Comparison of ENCODE assay signal across 1 cellular context in the genomic region with DNA sequence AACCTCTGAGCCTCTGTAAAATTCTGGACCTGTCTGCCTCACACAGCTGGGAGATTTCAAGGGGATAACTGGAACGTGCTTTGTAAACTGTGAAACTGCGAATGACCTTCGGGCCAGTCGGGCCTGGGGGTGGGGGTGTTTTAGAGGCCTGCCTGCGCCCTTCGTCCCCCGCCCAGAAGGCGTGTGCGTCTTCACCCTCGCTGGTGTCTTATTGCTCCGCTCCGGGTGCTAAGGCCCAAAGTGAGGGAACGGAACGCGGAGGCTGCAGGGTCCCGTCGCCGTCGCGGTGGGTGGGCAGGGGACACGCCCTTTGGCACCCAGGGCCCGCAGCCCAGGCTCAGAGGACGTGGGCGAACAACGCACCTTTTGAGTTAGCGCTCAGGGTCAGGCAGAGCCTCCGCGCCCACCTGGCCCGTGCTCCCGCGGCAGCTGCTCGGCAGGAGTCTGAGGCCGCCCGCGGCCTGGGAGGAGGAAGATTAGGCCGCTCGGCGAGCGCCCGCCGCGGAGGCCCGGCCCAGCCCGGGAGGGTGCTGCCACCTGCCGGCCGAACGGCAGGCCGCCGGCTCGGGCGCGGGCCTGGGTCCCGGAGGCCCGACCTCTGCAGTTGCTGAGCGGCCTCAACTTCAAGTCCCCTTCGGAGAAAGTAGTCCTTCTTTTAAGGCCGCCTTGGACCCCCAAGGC.
TF ChIP-seq lines count a peak whose summit lies in the region.

No MANE protein-coding gene starts in this region.

TF ChIP-seq in HepG2, 621 proteins besides CTCF, POLR2A, EP300 and RAD21 (continued from another document and continues in another):
- TF ChIP-seq, protein P1, sequence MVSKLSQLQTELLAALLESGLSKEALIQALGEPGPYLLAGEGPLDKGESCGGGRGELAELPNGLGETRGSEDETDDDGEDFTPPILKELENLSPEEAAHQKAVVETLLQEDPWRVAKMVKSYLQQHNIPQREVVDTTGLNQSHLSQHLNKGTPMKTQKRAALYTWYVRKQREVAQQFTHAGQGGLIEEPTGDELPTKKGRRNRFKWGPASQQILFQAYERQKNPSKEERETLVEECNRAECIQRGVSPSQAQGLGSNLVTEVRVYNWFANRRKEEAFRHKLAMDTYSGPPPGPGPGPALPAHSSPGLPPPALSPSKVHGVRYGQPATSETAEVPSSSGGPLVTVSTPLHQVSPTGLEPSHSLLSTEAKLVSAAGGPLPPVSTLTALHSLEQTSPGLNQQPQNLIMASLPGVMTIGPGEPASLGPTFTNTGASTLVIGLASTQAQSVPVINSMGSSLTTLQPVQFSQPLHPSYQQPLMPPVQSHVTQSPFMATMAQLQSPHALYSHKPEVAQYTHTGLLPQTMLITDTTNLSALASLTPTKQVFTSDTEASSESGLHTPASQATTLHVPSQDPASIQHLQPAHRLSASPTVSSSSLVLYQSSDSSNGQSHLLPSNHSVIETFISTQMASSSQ (IDR thresholded peaks at IDR 0.05; ENCODE audit: low read depth): no peak
- TF ChIP-seq, protein P1 (CRISPR knock-in tag; IDR thresholded peaks at IDR 0.05; ENCODE audit: borderline replicate concordance): peak; percentile 65
- peak; percentile 28; the same call in 1 of the 2 replicates for TF ChIP-seq KLF15 (CRISPR knock-in tag; IDR thresholded peaks at IDR 0.05; ENCODE audit: borderline replicate concordance)
- TF ChIP-seq ZNF570 (CRISPR knock-in tag; IDR thresholded peaks at IDR 0.05; ENCODE audit: borderline replicate concordance): no peak
- peak; percentile 48; the same call in 1 of the 2 replicates for TF ChIP-seq RXRB (CRISPR knock-in tag; IDR thresholded peaks at IDR 0.05; ENCODE audit: borderline replicate concordance)
- peak; percentile 93 for TF ChIP-seq GZF1 (CRISPR knock-in tag; IDR thresholded peaks at IDR 0.05)
- TF ChIP-seq MED8 (CRISPR knock-in tag; IDR thresholded peaks at IDR 0.05; ENCODE audit: insufficient replicate concordance): no peak
- TF ChIP-seq ZNF224 (CRISPR knock-in tag; IDR thresholded peaks at IDR 0.05): 0 out of 2 replicates have a peak, but pooled peaks have one; percentile 52
- TF ChIP-seq ZNF713 (CRISPR knock-in tag; IDR thresholded peaks at IDR 0.05): peak; percentile 45; the same call in 1 of the 2 replicates
- peak; percentile 79; the same call in 1 of the 2 replicates for TF ChIP-seq ZBTB7B (CRISPR knock-in tag; IDR thresholded peaks at IDR 0.05)
- TF ChIP-seq RBFOX2 (IDR thresholded peaks at IDR 0.05; ENCODE audit: low read depth, low read length): peak; percentile 84
- TF ChIP-seq, protein P2, sequence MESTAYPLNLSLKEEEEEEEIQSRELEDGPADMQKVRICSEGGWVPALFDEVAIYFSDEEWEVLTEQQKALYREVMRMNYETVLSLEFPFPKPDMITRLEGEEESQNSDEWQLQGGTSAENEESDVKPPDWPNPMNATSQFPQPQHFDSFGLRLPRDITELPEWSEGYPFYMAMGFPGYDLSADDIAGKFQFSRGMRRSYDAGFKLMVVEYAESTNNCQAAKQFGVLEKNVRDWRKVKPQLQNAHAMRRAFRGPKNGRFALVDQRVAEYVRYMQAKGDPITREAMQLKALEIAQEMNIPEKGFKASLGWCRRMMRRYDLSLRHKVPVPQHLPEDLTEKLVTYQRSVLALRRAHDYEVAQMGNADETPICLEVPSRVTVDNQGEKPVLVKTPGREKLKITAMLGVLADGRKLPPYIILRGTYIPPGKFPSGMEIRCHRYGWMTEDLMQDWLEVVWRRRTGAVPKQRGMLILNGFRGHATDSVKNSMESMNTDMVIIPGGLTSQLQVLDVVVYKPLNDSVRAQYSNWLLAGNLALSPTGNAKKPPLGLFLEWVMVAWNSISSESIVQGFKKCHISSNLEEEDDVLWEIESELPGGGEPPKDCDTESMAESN (CRISPR knock-in tag; conservative IDR thresholded peaks at IDR 0.05): peak; percentile 84
- TF ChIP-seq, protein P3, sequence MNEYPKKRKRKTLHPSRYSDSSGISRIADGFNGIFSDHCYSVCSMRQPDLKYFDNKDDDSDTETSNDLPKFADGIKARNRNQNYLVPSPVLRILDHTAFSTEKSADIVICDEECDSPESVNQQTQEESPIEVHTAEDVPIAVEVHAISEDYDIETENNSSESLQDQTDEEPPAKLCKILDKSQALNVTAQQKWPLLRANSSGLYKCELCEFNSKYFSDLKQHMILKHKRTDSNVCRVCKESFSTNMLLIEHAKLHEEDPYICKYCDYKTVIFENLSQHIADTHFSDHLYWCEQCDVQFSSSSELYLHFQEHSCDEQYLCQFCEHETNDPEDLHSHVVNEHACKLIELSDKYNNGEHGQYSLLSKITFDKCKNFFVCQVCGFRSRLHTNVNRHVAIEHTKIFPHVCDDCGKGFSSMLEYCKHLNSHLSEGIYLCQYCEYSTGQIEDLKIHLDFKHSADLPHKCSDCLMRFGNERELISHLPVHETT (CRISPR knock-in tag; conservative IDR thresholded peaks at IDR 0.05): 0 out of 2 replicates have a peak, but pooled peaks have one; percentile 46
- 0 out of 2 replicates have a peak, but pooled peaks have one; percentile 32 for TF ChIP-seq WIZ (CRISPR knock-in tag; IDR thresholded peaks at IDR 0.05)
- peak; percentile 38 for TF ChIP-seq CBX1 (IDR thresholded peaks at IDR 0.05; ENCODE audit: low read depth)
- TF ChIP-seq TARDBP (CRISPR knock-in tag; IDR thresholded peaks at IDR 0.05): peak; percentile 85
- 0 out of 2 replicates have a peak, but pooled peaks have one; percentile 58 for TF ChIP-seq SMAD1 (CRISPR knock-in tag; IDR thresholded peaks at IDR 0.05; ENCODE audit: borderline replicate concordance, low read depth)
- TF ChIP-seq ZNF788 (CRISPR knock-in tag; IDR thresholded peaks at IDR 0.05; ENCODE audit: borderline replicate concordance): peak; percentile 80; the same call in 1 of the 2 replicates
- peak; percentile 85 for TF ChIP-seq ZNF777 (CRISPR knock-in tag; IDR thresholded peaks at IDR 0.05)
- peak; percentile 82; the same call in 1 of the 2 replicates for TF ChIP-seq ZNF552 (CRISPR knock-in tag; IDR thresholded peaks at IDR 0.05; ENCODE audit: borderline replicate concordance)
- TF ChIP-seq HOXD1 (CRISPR knock-in tag; IDR thresholded peaks at IDR 0.05): peak; percentile 29
- peak; percentile 94 for TF ChIP-seq ZNF251 (CRISPR knock-in tag; IDR thresholded peaks at IDR 0.05)
- TF ChIP-seq U2AF2 (IDR thresholded peaks at IDR 0.05; ENCODE audit: low read depth, low read length): 0 out of 2 replicates have a peak, but pooled peaks have one; percentile 31
- TF ChIP-seq, protein P4, sequence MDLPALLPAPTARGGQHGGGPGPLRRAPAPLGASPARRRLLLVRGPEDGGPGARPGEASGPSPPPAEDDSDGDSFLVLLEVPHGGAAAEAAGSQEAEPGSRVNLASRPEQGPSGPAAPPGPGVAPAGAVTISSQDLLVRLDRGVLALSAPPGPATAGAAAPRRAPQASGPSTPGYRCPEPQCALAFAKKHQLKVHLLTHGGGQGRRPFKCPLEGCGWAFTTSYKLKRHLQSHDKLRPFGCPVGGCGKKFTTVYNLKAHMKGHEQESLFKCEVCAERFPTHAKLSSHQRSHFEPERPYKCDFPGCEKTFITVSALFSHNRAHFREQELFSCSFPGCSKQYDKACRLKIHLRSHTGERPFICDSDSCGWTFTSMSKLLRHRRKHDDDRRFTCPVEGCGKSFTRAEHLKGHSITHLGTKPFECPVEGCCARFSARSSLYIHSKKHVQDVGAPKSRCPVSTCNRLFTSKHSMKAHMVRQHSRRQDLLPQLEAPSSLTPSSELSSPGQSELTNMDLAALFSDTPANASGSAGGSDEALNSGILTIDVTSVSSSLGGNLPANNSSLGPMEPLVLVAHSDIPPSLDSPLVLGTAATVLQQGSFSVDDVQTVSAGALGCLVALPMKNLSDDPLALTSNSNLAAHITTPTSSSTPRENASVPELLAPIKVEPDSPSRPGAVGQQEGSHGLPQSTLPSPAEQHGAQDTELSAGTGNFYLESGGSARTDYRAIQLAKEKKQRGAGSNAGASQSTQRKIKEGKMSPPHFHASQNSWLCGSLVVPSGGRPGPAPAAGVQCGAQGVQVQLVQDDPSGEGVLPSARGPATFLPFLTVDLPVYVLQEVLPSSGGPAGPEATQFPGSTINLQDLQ (CRISPR knock-in tag; IDR thresholded peaks at IDR 0.05): 0 out of 2 replicates have a peak, but pooled peaks have one; percentile 12
- TF ChIP-seq MLLT10 (CRISPR knock-in tag; IDR thresholded peaks at IDR 0.05): no peak
- peak; percentile 60 for TF ChIP-seq BCL6 (CRISPR knock-in tag; IDR thresholded peaks at IDR 0.05)
- peak; percentile 89; the same call in 1 of the 2 replicates for TF ChIP-seq ZNF839 (CRISPR knock-in tag; IDR thresholded peaks at IDR 0.05; ENCODE audit: borderline replicate concordance)
- TF ChIP-seq YEATS4 (CRISPR knock-in tag; IDR thresholded peaks at IDR 0.05; ENCODE audit: borderline replicate concordance): peak; percentile 73; the same call in 1 of the 2 replicates
- TF ChIP-seq, protein P5, sequence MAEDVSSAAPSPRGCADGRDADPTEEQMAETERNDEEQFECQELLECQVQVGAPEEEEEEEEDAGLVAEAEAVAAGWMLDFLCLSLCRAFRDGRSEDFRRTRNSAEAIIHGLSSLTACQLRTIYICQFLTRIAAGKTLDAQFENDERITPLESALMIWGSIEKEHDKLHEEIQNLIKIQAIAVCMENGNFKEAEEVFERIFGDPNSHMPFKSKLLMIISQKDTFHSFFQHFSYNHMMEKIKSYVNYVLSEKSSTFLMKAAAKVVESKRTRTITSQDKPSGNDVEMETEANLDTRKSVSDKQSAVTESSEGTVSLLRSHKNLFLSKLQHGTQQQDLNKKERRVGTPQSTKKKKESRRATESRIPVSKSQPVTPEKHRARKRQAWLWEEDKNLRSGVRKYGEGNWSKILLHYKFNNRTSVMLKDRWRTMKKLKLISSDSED (CRISPR knock-in tag; IDR thresholded peaks at IDR 0.05): 0 out of 2 replicates have a peak, but pooled peaks have one; percentile 75
- TF ChIP-seq, protein P6, sequence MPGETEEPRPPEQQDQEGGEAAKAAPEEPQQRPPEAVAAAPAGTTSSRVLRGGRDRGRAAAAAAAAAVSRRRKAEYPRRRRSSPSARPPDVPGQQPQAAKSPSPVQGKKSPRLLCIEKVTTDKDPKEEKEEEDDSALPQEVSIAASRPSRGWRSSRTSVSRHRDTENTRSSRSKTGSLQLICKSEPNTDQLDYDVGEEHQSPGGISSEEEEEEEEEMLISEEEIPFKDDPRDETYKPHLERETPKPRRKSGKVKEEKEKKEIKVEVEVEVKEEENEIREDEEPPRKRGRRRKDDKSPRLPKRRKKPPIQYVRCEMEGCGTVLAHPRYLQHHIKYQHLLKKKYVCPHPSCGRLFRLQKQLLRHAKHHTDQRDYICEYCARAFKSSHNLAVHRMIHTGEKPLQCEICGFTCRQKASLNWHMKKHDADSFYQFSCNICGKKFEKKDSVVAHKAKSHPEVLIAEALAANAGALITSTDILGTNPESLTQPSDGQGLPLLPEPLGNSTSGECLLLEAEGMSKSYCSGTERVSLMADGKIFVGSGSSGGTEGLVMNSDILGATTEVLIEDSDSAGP (CRISPR knock-in tag; IDR thresholded peaks at IDR 0.05; ENCODE audit: borderline replicate concordance): peak; percentile 94
- TF ChIP-seq NONO (IDR thresholded peaks at IDR 0.05): no peak
- TF ChIP-seq NONO (CRISPR knock-in tag; conservative IDR thresholded peaks at IDR 0.05): peak; percentile 96
- TF ChIP-seq ZSCAN20 (CRISPR knock-in tag; IDR thresholded peaks at IDR 0.05; ENCODE audit: borderline replicate concordance): 0 out of 2 replicates have a peak, but pooled peaks have one; percentile 32
- 0 out of 2 replicates have a peak, but pooled peaks have one; percentile 19 for TF ChIP-seq ONECUT2 (CRISPR knock-in tag; IDR thresholded peaks at IDR 0.05)
- TF ChIP-seq MEIS2 (CRISPR knock-in tag; IDR thresholded peaks at IDR 0.05): 0 out of 2 replicates have a peak, but pooled peaks have one; percentile 49
- no peak for TF ChIP-seq REXO4 (CRISPR knock-in tag; IDR thresholded peaks at IDR 0.05; ENCODE audit: borderline replicate concordance)
- peak; percentile 75; the same call in 1 of the 2 replicates for TF ChIP-seq HNRNPL (IDR thresholded peaks at IDR 0.05; ENCODE audit: low read depth, low read length)
- TF ChIP-seq, protein P7, sequence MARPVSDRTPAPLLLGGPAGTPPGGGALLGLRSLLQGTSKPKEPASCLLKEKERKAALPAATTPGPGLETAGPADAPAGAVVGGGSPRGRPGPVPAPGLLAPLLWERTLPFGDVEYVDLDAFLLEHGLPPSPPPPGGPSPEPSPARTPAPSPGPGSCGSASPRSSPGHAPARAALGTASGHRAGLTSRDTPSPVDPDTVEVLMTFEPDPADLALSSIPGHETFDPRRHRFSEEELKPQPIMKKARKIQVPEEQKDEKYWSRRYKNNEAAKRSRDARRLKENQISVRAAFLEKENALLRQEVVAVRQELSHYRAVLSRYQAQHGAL (CRISPR knock-in tag; IDR thresholded peaks at IDR 0.05; ENCODE audit: not compliant biosample characterization): peak; percentile 74
